24 cellular contexts compared by ENCODE assay signal in the genomic region with DNA sequence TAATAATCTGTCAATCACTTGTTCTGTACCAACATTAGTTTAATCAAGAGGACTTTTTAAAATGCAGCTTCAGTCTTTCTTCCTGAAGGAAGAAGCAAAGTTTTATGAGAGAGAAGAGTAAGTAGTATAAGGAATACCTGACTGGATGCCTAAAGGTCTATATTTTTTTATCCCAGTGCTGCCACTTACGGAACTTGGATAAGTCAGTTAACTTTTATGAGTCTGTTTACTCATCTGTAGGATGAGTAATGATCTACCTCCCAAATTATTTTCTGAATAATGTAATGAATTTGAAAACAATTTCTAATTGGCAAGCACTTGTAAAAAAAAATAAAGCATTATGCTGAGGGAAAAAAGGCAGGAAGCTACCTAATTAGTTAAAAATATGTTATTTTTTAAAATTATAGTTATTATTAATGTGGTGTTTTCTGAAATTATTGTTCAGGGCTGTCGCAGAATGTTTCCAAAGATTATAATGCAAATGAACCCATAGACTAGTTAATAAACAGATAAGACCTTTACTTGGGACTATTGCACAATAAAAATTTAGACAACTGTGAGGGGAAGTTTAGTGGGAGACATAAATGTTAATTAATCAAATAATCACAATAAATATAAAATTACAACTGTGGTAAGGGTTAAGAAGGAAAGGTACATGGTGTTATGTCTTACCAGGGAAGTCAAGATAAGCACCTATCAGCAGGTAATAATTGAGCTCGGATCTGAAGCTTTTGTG.
"Had no signal": no experiment of that assay in that cellular context is flagged by ENCODE, and none has a peak within 500 bp of the region (broad histone marks: within the 10 kb centered on the region; RNA-seq: fewer than 3 reads in every experiment).

No MANE protein-coding gene starts in this region.

- H3K27me3 Mint-ChIP-seq: activated CD4-positive, alpha-beta memory T cell treated with anti-CD3 and anti-CD28 coated beads for 36 hours; activated CD4-positive, alpha-beta T cell treated with anti-CD3 and anti-CD28 coated beads, Interleukin-2, amount 10 ng/mL, durations not matched to agents 24 days and 14 days; activated naive CD8-positive, alpha-beta T cell; brain had no signal

- H3K27ac Mint-ChIP-seq: activated CD4-positive, alpha-beta memory T cell treated with anti-CD3 and anti-CD28 coated beads for 36 hours; activated CD4-positive, alpha-beta T cell treated with anti-CD3 and anti-CD28 coated beads, Interleukin-2, amount 10 ng/mL, durations not matched to agents 24 days and 14 days; activated naive CD8-positive, alpha-beta T cell; brain; T-helper 1 cell treated with Interleukin-12 subunit alpha and Interleukin-12 subunit beta and Interleukin-4 antibody, amounts not matched to agents 30 μg/mL and 1 μg/mL, for 36 hours had no signal

- FAIRE-seq: astrocyte had no signal

- H3K4me3 ChIP-seq: cardiac muscle cell had no signal

- ATAC-seq: activated CD4-positive, CD25-positive, alpha-beta regulatory T cell treated with anti-CD3 and anti-CD28 coated beads, Interleukin-2, amount 50 U/mL, for 24 hours; activated T-cell treated with anti-CD3 and anti-CD28 coated beads, Interleukin-2, amount 50 U/mL, for 4 hours; Panc1 had no signal

- H3K4me3 Mint-ChIP-seq: activated CD4-positive, alpha-beta memory T cell treated with anti-CD3 and anti-CD28 coated beads for 36 hours; activated CD4-positive, alpha-beta T cell treated with anti-CD3 and anti-CD28 coated beads, Interleukin-2, amount 10 ng/mL, durations not matched to agents 24 days and 14 days; activated naive CD8-positive, alpha-beta T cell; activated T-cell treated with anti-CD3 and anti-CD28 coated beads, Interleukin-2, amount 50 U/mL, for 4 hours; brain; T-helper 1 cell treated with Interleukin-12 subunit alpha and Interleukin-12 subunit beta and Interleukin-4 antibody, amounts not matched to agents 30 μg/mL and 1 μg/mL, for 36 hours had no signal

- H3K27me3 ChIP-seq: cardiac muscle cell had no signal

- H3K9me3 Mint-ChIP-seq: activated CD4-positive, alpha-beta memory T cell treated with anti-CD3 and anti-CD28 coated beads for 36 hours; activated CD4-positive, alpha-beta T cell treated with anti-CD3 and anti-CD28 coated beads, Interleukin-2, amount 10 ng/mL, durations not matched to agents 24 days and 14 days; activated T-cell treated with anti-CD3 and anti-CD28 coated beads, Interleukin-2, amount 50 U/mL, for 4 hours; brain; T-helper 1 cell treated with Interleukin-12 subunit alpha and Interleukin-12 subunit beta and Interleukin-4 antibody, amounts not matched to agents 30 μg/mL and 1 μg/mL, for 36 hours had no signal

- H3K27ac ChIP-seq: cardiac muscle cell had no signal

- DNase-seq: activated CD4-positive, alpha-beta memory T cell treated with anti-CD3 and anti-CD28 coated beads for 36 hours; activated CD4-positive, alpha-beta T cell treated with anti-CD3 and anti-CD28 coated beads, Interleukin-2, amount 10 ng/mL, durations not matched to agents 24 days and 14 days; activated CD8-positive, alpha-beta memory T cell treated with anti-CD3 and anti-CD28 coated beads for 24 hours; activated effector memory CD4-positive, alpha-beta T cell treated with anti-CD3 and anti-CD28 coated beads, Interleukin-2, amount 50 U/mL, for 16 hours; activated naive CD4-positive, alpha-beta T cell treated with Interleukin-2 at 50 U/mL for 16 hours; activated T-cell treated with anti-CD3 and anti-CD28 coated beads, Interleukin-2, amount 50 U/mL, for 4 hours; amygdala; MM.1S; NCI-H1105; NCI-H1436; NCI-H1694 treated with DMSO at 0.1 percent for 48 hours; NCI-H2029 treated with DMSO at 0.1 percent for 48 hours; NCI-H345; NCI-H510A; NCI-H526 treated with DMSO at 0.1 percent for 48 hours; NCI-H82; SHP77 treated with DMSO at 0.1 percent for 48 hours had no signal
